ENCODE assay signal across 21 cellular contexts in the genomic region with DNA sequence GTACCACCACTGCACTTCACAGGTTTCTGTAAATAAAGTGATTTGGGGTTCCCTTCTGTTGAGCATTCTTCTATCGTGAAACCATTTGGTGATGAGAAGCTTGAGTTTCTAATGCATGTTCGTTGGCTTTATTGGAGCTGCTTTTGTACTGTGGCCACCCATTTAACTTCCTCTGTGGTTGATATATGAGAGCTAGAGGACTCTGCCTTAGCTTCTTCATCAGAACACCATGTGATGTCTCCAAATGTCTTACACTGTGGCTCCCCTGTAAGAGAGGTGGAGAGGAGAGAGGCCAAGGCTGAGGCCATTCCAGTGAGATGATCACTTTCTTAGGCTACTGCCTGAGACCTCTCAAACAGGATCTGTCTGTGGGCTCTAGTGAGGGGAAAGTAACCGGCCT.
"Had no signal": no experiment of that assay in that cellular context is flagged by ENCODE, and none has a peak within 500 bp of the region (broad histone marks: within the 10 kb centered on the region; RNA-seq: fewer than 3 reads in every experiment).

No MANE protein-coding gene starts in this region.

- H3K27ac Mint-ChIP-seq: activated CD4-positive, alpha-beta memory T cell treated with anti-CD3 and anti-CD28 coated beads for 36 hours; activated naive CD4-positive, alpha-beta T cell treated with anti-CD3 and anti-CD28 coated beads, Interleukin-2, amount 10 ng/mL, durations not matched to agents 7 days and 5 days; dendritic cell treated with granulocyte-macrophage colony-stimulating factor and Interleukin-4, amounts not matched to agents 40 ng/mL and 50 ng/mL, for 4 days had no signal

- H3K36me3 Mint-ChIP-seq: activated CD4-positive, alpha-beta memory T cell treated with anti-CD3 and anti-CD28 coated beads for 36 hours; activated naive CD4-positive, alpha-beta T cell treated with anti-CD3 and anti-CD28 coated beads, Interleukin-2, amount 10 ng/mL, durations not matched to agents 7 days and 5 days had no signal

- H3K9me3 Mint-ChIP-seq: activated CD4-positive, alpha-beta memory T cell treated with anti-CD3 and anti-CD28 coated beads for 36 hours; activated naive CD4-positive, alpha-beta T cell treated with anti-CD3 and anti-CD28 coated beads, Interleukin-2, amount 10 ng/mL, durations not matched to agents 7 days and 5 days; activated T-cell treated with anti-CD3 and anti-CD28 coated beads, Interleukin-2, amount 50 U/mL, for 4 hours; dendritic cell treated with granulocyte-macrophage colony-stimulating factor and Interleukin-4, amounts not matched to agents 40 ng/mL and 50 ng/mL, for 4 days had no signal

- H3K9me3 ChIP-seq: adrenal gland, gastroesophageal sphincter, heart right ventricle, left lung, prostate gland, right atrium auricular region, tibial artery, uterus had no signal

- H3K36me3 ChIP-seq: adrenal gland, gastroesophageal sphincter, heart right ventricle, left lung, prostate gland, right atrium auricular region, tibial artery, uterus had no signal

- DNase-seq: activated CD4-positive, alpha-beta memory T cell treated with anti-CD3 and anti-CD28 coated beads for 36 hours; activated CD4-positive, alpha-beta T cell treated with anti-CD3 and anti-CD28 coated beads for 4 hours; activated naive CD4-positive, alpha-beta T cell treated with anti-CD3 and anti-CD28 coated beads, Interleukin-2, amount 10 ng/mL, durations not matched to agents 7 days and 5 days; activated T-cell treated with anti-CD3 and anti-CD28 coated beads, Interleukin-2, amount 50 U/mL, for 4 hours; adrenal gland; effector CD8-positive, alpha-beta T cell; heart right ventricle; left lung; mammary epithelial cell; midbrain; stimulated activated CD4-positive, alpha-beta T cell treated with anti-CD3 and anti-CD28 coated beads, Interleukin-2, amount 100 ng/mL, for 24 hours; stimulated activated naive CD8-positive, alpha-beta T cell treated with anti-CD3 and anti-CD28 coated beads, Interleukin-15, Interleukin-2, amounts not matched to agents 100 U/mL and 50 U/mL, for 24 hours; substantia nigra; T1000; tibial artery; uterus had no signal

- H3K4me1 ChIP-seq: adrenal gland, gastroesophageal sphincter, left lung, prostate gland, uterus had no signal

- ATAC-seq: activated T-cell treated with anti-CD3 and anti-CD28 coated beads, Interleukin-2, amount 50 U/mL, for 4 hours; esophagus mucosa; gastroesophageal sphincter; heart right ventricle; left lung; stimulated activated naive CD8-positive, alpha-beta T cell treated with anti-CD3 and anti-CD28 coated beads, Interleukin-15, Interleukin-2, amounts not matched to agents 100 U/mL and 50 U/mL, for 24 hours had no signal

- H3K27me3 ChIP-seq: adrenal gland, gastroesophageal sphincter, heart right ventricle, left lung, right atrium auricular region, tibial artery, uterus had no signal

- H3K27ac ChIP-seq: adrenal gland, gastroesophageal sphincter, heart right ventricle, left lung, prostate gland, tibial artery, uterus had no signal

- H3K4me3 ChIP-seq: adrenal gland, gastroesophageal sphincter, heart right ventricle, left lung, prostate gland, right atrium auricular region, tibial artery, uterus had no signal

- H3K4me3 Mint-ChIP-seq: activated CD4-positive, alpha-beta memory T cell treated with anti-CD3 and anti-CD28 coated beads for 36 hours; activated naive CD4-positive, alpha-beta T cell treated with anti-CD3 and anti-CD28 coated beads, Interleukin-2, amount 10 ng/mL, durations not matched to agents 7 days and 5 days; activated T-cell treated with anti-CD3 and anti-CD28 coated beads, Interleukin-2, amount 50 U/mL, for 4 hours; dendritic cell treated with granulocyte-macrophage colony-stimulating factor and Interleukin-4, amounts not matched to agents 40 ng/mL and 50 ng/mL, for 4 days had no signal

- H3K27me3 Mint-ChIP-seq: activated CD4-positive, alpha-beta memory T cell treated with anti-CD3 and anti-CD28 coated beads for 36 hours; activated naive CD4-positive, alpha-beta T cell treated with anti-CD3 and anti-CD28 coated beads, Interleukin-2, amount 10 ng/mL, durations not matched to agents 7 days and 5 days; dendritic cell treated with granulocyte-macrophage colony-stimulating factor and Interleukin-4, amounts not matched to agents 40 ng/mL and 50 ng/mL, for 4 days had no signal
